ENCODE assay signal across 8 cellular contexts in the genomic region with DNA sequence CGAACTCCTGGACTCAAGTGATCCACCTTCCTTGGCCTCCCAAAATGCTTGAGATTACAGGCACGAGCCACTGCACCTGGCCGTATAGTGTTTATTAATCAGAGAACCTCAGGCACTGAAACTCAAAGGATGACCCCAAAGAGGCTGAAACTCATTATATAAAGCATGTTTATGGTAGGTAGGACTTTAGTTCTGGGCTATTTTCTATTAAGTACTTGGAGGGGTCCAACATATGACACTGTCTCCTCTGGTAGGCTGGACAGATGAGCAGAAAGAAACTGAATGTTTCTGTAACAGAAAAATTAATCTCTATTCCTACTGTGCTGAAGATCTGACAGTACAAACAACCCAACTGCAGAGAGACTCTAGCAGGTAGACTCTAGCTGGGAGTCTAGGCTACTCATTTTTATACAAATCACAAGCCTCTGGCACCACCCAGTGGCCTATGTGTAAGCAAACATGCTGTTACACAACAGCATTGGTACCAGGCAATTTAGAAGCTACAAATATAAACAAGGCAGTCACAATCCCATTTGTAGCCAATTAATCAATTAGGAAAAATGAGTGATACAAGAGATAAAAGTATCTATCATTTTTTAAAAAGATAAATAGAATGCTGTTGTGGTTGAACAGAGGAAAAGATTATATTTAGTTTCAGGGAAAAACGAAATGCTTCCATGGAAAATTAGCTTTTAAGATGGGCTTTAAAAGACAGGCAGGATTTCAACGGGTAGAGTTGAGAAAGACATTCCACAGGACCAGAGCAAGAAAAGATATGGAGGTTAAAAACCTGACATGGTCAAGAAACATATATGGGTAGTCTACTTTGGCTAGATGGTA. TPM values are rescaled to one million over a fixed set of nuclear protein-coding genes. Genes with fewer than 3 reads are reported as not detected.
DNase-seq lines count a peak whose midpoint lies in the region; ATAC-seq and TF ChIP-seq lines count a peak whose summit lies in the region.

No MANE protein-coding gene starts in this region.

- peaks cover 0 to 18% of the 10 kb centered on the region in 2 donors for H3K36me3 Mint-ChIP-seq in activated T-cell treated with anti-CD3 and anti-CD28 coated beads, Interleukin-2, amount 50 U/mL, for 72 hours (ENCODE audit: insufficient read depth in 2 of 2)
- peaks cover 4% of the 10 kb centered on the region for H3K36me3 Mint-ChIP-seq in natural killer cell treated with Interleukin-12 subunit alpha and Interleukin-12 subunit beta and Interleukin-15 and Interleukin-18, amount 100 ng/mL, for 72 hours

- intact Hi-C loops in thyroid gland (cut with DNase I): loop anchor here (5.0 to 10.0 kb wide), 2 partner anchors 60 to 147 kb away; a partner anchor contains a TSS

- H3K4me3 ChIP-seq in ACC112 (ENCODE audit: low read depth, low read length) (no peak overlapping the region), OCI-LY3 (ENCODE audit: low read length) (no peak overlapping the region), fibroblast of lung (replicated peaks in 1 of 4; ENCODE audit: control extremely low read depth in 1 of 4, insufficient read depth in 1 of 4, low read depth in 3 of 4, low read length in 4 of 4) (no peak overlapping the region), thyroid gland (replicated peaks in 1 of 3) (no peak overlapping the region)

- H3K27ac Mint-ChIP-seq in activated T-cell treated with anti-CD3 and anti-CD28 coated beads, Interleukin-2, amount 50 U/mL, for 72 hours: peak overlapping the region; percentile 74
- H3K27ac Mint-ChIP-seq in natural killer cell treated with Interleukin-12 subunit alpha and Interleukin-12 subunit beta and Interleukin-15 and Interleukin-18, amount 100 ng/mL, for 72 hours: peak overlapping the region in 1 of 2 donors; percentile 8

- H3K4me3 Mint-ChIP-seq in activated T-cell treated with anti-CD3 and anti-CD28 coated beads, Interleukin-2, amount 50 U/mL, for 72 hours: no peak overlapping the region
- H3K4me3 Mint-ChIP-seq in natural killer cell treated with Interleukin-12 subunit alpha and Interleukin-12 subunit beta and Interleukin-15 and Interleukin-18, amount 100 ng/mL, for 72 hours: no peak overlapping the region

- TF ChIP-seq POLR2A in thyroid gland (IDR thresholded peaks at IDR 0.05): no peak

- no peaks in the 10 kb centered on the region for H3K27me3 ChIP-seq in ACC112 (ENCODE audit: insufficient read depth, low read length)
- H3K27me3 ChIP-seq in OCI-LY3 (ENCODE audit: low read depth, low read length): no peaks in the 10 kb centered on the region
- no peaks in the 10 kb centered on the region for H3K27me3 ChIP-seq in fibroblast of lung (ENCODE audit: control insufficient read depth, insufficient read depth, low read length)
- H3K27me3 ChIP-seq in thyroid gland: no peaks in the 10 kb centered on the region

- H3K9me3 ChIP-seq in OCI-LY3 (ENCODE audit: insufficient read depth, low read length) (no peaks in the 10 kb centered on the region), fibroblast of lung (ENCODE audit: control insufficient read depth, insufficient read depth, low read depth, low read length) (no peaks in the 10 kb centered on the region), thyroid gland (no peaks in the 10 kb centered on the region)

- H3K27me3 Mint-ChIP-seq in activated T-cell treated with anti-CD3 and anti-CD28 coated beads, Interleukin-2, amount 50 U/mL, for 72 hours (ENCODE audit: low read depth): no peaks in the 10 kb centered on the region
- no peaks in the 10 kb centered on the region for H3K27me3 Mint-ChIP-seq in natural killer cell treated with Interleukin-12 subunit alpha and Interleukin-12 subunit beta and Interleukin-15 and Interleukin-18, amount 100 ng/mL, for 72 hours

- H3K4me1 Mint-ChIP-seq in activated T-cell treated with anti-CD3 and anti-CD28 coated beads, Interleukin-2, amount 50 U/mL, for 72 hours (ENCODE audit: low read depth): peaks cover 22% of the 10 kb centered on the region
- H3K4me1 Mint-ChIP-seq in natural killer cell treated with Interleukin-12 subunit alpha and Interleukin-12 subunit beta and Interleukin-15 and Interleukin-18, amount 100 ng/mL, for 72 hours (ENCODE audit: low read depth in 2 of 2): peaks cover 0 to 3% of the 10 kb centered on the region in 2 donors

- H4K20me1 ChIP-seq in OCI-LY3 (ENCODE audit: insufficient read depth, low read length) (peaks cover 40% of the 10 kb centered on the region), fibroblast of lung (ENCODE audit: control insufficient read depth, extremely low read depth, insufficient read depth, low read length) (no peaks in the 10 kb centered on the region)

- peaks cover 23% of the 10 kb centered on the region for H3K79me2 ChIP-seq in ACC112 (ENCODE audit: control insufficient read depth, insufficient read depth, low read length, unreplicated experiment)
- H3K79me2 ChIP-seq in OCI-LY3 (ENCODE audit: low read length): peaks cover 84% of the 10 kb centered on the region
- H3K79me2 ChIP-seq in fibroblast of lung (ENCODE audit: control insufficient read depth, insufficient read depth, low read length): peaks cover 9% of the 10 kb centered on the region

- ATAC-seq in GM18502 (IDR thresholded peaks at IDR 0.05; ENCODE audit: poor library complexity, unreplicated experiment): peak; percentile 62
- ATAC-seq in activated T-cell treated with anti-CD3 and anti-CD28 coated beads, Interleukin-2, amount 50 U/mL, for 72 hours (replicated peaks in 1 of 2): peak; percentile 86 to 87
- ATAC-seq in natural killer cell treated with Interleukin-12 subunit alpha and Interleukin-12 subunit beta and Interleukin-15 and Interleukin-18, amount 100 ng/mL, for 72 hours: peak; percentile 73 to 77

- DNase-seq in HUDEP-2 (lab: John Stamatoyannopoulos, UW; ENCODE audit: unreplicated experiment in 76 of 76) (peak in 55 of 76 experiments; percentile 3 to 56 (median 33)), fibroblast of lung (ENCODE audit: low read depth in 2 of 2) (peak; percentile 60 to 83), thyroid gland (peak; percentile 79 to 87)
- DNase-seq in activated T-cell treated with anti-CD3 and anti-CD28 coated beads, Interleukin-2, amount 50 U/mL, for 72 hours: peak; percentile 48 to 56
- no peak for DNase-seq in natural killer cell treated with Interleukin-12 subunit alpha and Interleukin-12 subunit beta and Interleukin-15 and Interleukin-18, amount 100 ng/mL, for 72 hours (ENCODE audit: low spot score)

- H3K4me2 ChIP-seq in OCI-LY3 (ENCODE audit: low read length) (no peak overlapping the region), fibroblast of lung (ENCODE audit: extremely low read depth, insufficient read depth, low read length) (no peak overlapping the region)

- H2AFZ ChIP-seq in ACC112 (ENCODE audit: low read length, unreplicated experiment): no peak overlapping the region
- H2AFZ ChIP-seq in OCI-LY3 (ENCODE audit: low read depth, low read length): no peak overlapping the region
- H2AFZ ChIP-seq in fibroblast of lung (ENCODE audit: low read length): no peak overlapping the region

- peaks cover 21% of the 10 kb centered on the region for H3K4me1 ChIP-seq in ACC112 (ENCODE audit: control insufficient read depth, insufficient read depth, low read length, unreplicated experiment)
- no peaks in the 10 kb centered on the region for H3K4me1 ChIP-seq in OCI-LY3 (ENCODE audit: low read length)
- peaks cover 3% of the 10 kb centered on the region for H3K4me1 ChIP-seq in fibroblast of lung (ENCODE audit: control insufficient read depth, extremely low read depth, insufficient read depth, low read length)
- H3K4me1 ChIP-seq in thyroid gland: peaks cover 26 to 40% of the 10 kb centered on the region in 2 donors

- TF ChIP-seq CTCF in OCI-LY3 (IDR thresholded peaks at IDR 0.05; ENCODE audit: low read depth, low read length): peak; percentile 95
- peak; percentile 67 to 74 for TF ChIP-seq CTCF in fibroblast of lung (conservative IDR thresholded peaks at IDR 0.05 in 1 of 2, IDR thresholded peaks at IDR 0.05 in 1 of 2; ENCODE audit: low read depth in 1 of 2, low read length in 2 of 2)
- TF ChIP-seq CTCF in thyroid gland (IDR thresholded peaks at IDR 0.05): peak; percentile 18 to 94 (median 80)

- H3K9ac ChIP-seq in OCI-LY3 (ENCODE audit: low read length) (no peak overlapping the region), fibroblast of lung (ENCODE audit: insufficient read depth, low read length) (no peak overlapping the region)

- 54 to 59% methylated on average over 5 of the region's 5 CpGs for WGBS in thyroid gland, 2 donors

- H3K27ac ChIP-seq in ACC112 (ENCODE audit: low read depth, low read length) (peak overlapping the region; percentile 7; the same call in 1 of the 2 replicates), OCI-LY3 (ENCODE audit: low read length) (no peak overlapping the region), fibroblast of lung (ENCODE audit: insufficient read depth, low read length) (no peak overlapping the region), thyroid gland (peak overlapping the region; percentile 48 to 70 (median 58))

- no peaks in the 10 kb centered on the region for H3K9me3 Mint-ChIP-seq in activated T-cell treated with anti-CD3 and anti-CD28 coated beads, Interleukin-2, amount 50 U/mL, for 72 hours
- no peaks in the 10 kb centered on the region for H3K9me3 Mint-ChIP-seq in natural killer cell treated with Interleukin-12 subunit alpha and Interleukin-12 subunit beta and Interleukin-15 and Interleukin-18, amount 100 ng/mL, for 72 hours

- H3K36me3 ChIP-seq in ACC112 (ENCODE audit: insufficient read depth, low read length): no peaks in the 10 kb centered on the region
- peaks cover 19% of the 10 kb centered on the region for H3K36me3 ChIP-seq in OCI-LY3 (replicated peaks; ENCODE audit: low read depth, low read length)
- no peaks in the 10 kb centered on the region for H3K36me3 ChIP-seq in fibroblast of lung (ENCODE audit: control insufficient read depth, insufficient read depth, low read length)
- H3K36me3 ChIP-seq in thyroid gland: no peaks in the 10 kb centered on the region

RNA-seq across cellular contexts. Expression of a gene that starts 10.4 kb away (rescaled TPM):
- 100 to 1,000 TPM; 246 to 280 TPM for total RNA-seq in activated T-cell treated with anti-CD3 and anti-CD28 coated beads, Interleukin-2, amount 50 U/mL, for 72 hours
- total RNA-seq in fibroblast of lung (66.3 and 89.8 TPM in 2 replicates), thyroid gland (100 to 1,000 TPM; 221 to 239 (median 228) TPM)
- 72.6 and 75.4 TPM in 2 replicates for polyA plus RNA-seq in fibroblast of lung
- polyA plus RNA-seq in fibroblast of lung (2012): 59.9 and 64.8 TPM in 2 replicates
- polyA minus RNA-seq in fibroblast of lung (ENCODE audit: low replicate concordance): 36.6 and 40.5 TPM in 2 replicates
- total RNA-seq in natural killer cell treated with Interleukin-12 subunit alpha and Interleukin-12 subunit beta and Interleukin-15 and Interleukin-18, amount 100 ng/mL, for 72 hours: 100 to 1,000 TPM in 1 of 2 donors, 10 to 100 TPM in 1; 86.3 to 115 TPM

RNA-seq across cellular contexts. Expression of a gene that starts 33.0 kb away (rescaled TPM):
- 10 to 100 TPM; 48.8 to 49.1 TPM for total RNA-seq in activated T-cell treated with anti-CD3 and anti-CD28 coated beads, Interleukin-2, amount 50 U/mL, for 72 hours
- 43.7 and 72.8 TPM in 2 replicates for total RNA-seq in fibroblast of lung
- polyA plus RNA-seq in fibroblast of lung: 77.4 and 78.4 TPM in 2 replicates
- polyA plus RNA-seq in fibroblast of lung (2012): 53.8 and 55.9 TPM in 2 replicates
- polyA minus RNA-seq in fibroblast of lung (ENCODE audit: low replicate concordance): 27.6 and 34.6 TPM in 2 replicates
- total RNA-seq in natural killer cell treated with Interleukin-12 subunit alpha and Interleukin-12 subunit beta and Interleukin-15 and Interleukin-18, amount 100 ng/mL, for 72 hours: 10 to 100 TPM; 38.7 to 69.8 TPM
- total RNA-seq in thyroid gland: 100 to 1,000 TPM in 2 of 4 donors, 10 to 100 TPM in 2; 65.2 to 120 (median 85.3) TPM

RNA-seq across cellular contexts. Expression of a gene that starts 46.7 kb away (rescaled TPM):
- 10 to 100 TPM; 28.3 to 32.8 TPM for total RNA-seq in activated T-cell treated with anti-CD3 and anti-CD28 coated beads, Interleukin-2, amount 50 U/mL, for 72 hours
- total RNA-seq in fibroblast of lung (84.7 and 108 TPM in 2 replicates), thyroid gland (10 to 100 TPM; 47.9 to 68.5 (median 50.2) TPM)
- 816 and 871 TPM in 2 replicates for polyA plus RNA-seq in fibroblast of lung
- polyA plus RNA-seq in fibroblast of lung (2012): 391 and 460 TPM in 2 replicates
- 325 and 390 TPM in 2 replicates for polyA minus RNA-seq in fibroblast of lung (ENCODE audit: low replicate concordance)
- 10 to 100 TPM; 55.7 to 63.3 TPM for total RNA-seq in natural killer cell treated with Interleukin-12 subunit alpha and Interleukin-12 subunit beta and Interleukin-15 and Interleukin-18, amount 100 ng/mL, for 72 hours

Comparison
In these comparisons a context has a peak if more than half of its experiments do, and no peak if none do; other contexts are left out.
1. H3K27ac ChIP-seq: peak in ACC112 (single experiment) and thyroid gland (3 of 3); none in OCI-LY3 (single experiment) and fibroblast of lung (single experiment).
2. Peak in every context shown above with its lines, with median percentiles within 50 percentile points of each other: ATAC-seq and CTCF ChIP-seq.